1 cellular context compared by ENCODE assay signal in genomic region chrX:85928606-85929005, GRCh38.
TF ChIP-seq lines count a peak whose summit lies in the region.

No MANE protein-coding gene starts in this region.

TF ChIP-seq in endothelial cell of umbilical vein, 7 proteins besides CTCF, POLR2A, EP300 and RAD21 (continued from another document):
- TF ChIP-seq JUN (IDR thresholded peaks at IDR 0.05; ENCODE audit: borderline replicate concordance, insufficient read depth, insufficient read length, low read depth) (no peak), POLR2AphosphoS5 (IDR thresholded peaks at IDR 0.05; ENCODE audit: insufficient read depth, low read depth, low read length) (no peak), MAX (IDR thresholded peaks at IDR 0.05; ENCODE audit: insufficient read depth, insufficient read length) (no peak)
TF ChIP-seq in endothelial cell of umbilical vein: peak in this region for 0.
